10 cellular contexts compared by ENCODE assay signal in genomic region chr6:91645811-91646210, GRCh38.
"Had no signal": no experiment of that assay in that cellular context is flagged by ENCODE, and none has a peak within 500 bp of the region (broad histone marks: within the 10 kb centered on the region; RNA-seq: fewer than 3 reads in every experiment).

No MANE protein-coding gene starts in this region.

- H3K4me3 ChIP-seq: GM23248, GM23338, HAP-1 had no signal

- H3K36me3 ChIP-seq: HAP-1 had no signal

- H3K9me3 ChIP-seq: HAP-1 had no signal

- ATAC-seq: GM23338, HCT116 had no signal

- FAIRE-seq: H54 had no signal

- H3K27ac ChIP-seq: GM23248 had no signal

- H3K9ac ChIP-seq: GM23248 had no signal

- H2AFZ ChIP-seq: GM23248 had no signal

- DNase-seq: GM23248, GOT3, H7, H9, HCEC 1CT, HFFc6 had no signal

- H3K4me2 ChIP-seq: GM23338 had no signal

- H3K4me1 ChIP-seq: HAP-1 had no signal
